ENCODE assay signal across 1 cellular context in the genomic region with DNA sequence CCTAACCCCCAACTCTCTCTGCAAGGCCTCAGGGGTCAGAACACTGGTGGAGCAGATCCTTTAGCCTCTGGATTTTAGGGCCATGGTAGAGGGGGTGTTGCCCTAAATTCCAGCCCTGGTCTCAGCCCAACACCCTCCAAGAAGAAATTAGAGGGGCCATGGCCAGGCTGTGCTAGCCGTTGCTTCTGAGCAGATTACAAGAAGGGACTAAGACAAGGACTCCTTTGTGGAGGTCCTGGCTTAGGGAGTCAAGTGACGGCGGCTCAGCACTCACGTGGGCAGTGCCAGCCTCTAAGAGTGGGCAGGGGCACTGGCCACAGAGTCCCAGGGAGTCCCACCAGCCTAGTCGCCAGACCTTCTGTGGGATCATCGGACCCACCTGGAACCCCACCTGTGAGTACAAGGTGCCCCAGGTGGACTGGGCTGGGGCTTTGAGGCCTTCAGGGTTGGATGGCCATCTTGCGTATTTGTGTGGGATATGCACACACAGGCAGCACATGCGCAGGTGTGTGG.
TF ChIP-seq lines count a peak whose summit lies in the region.

A gene (plus strand): TSS at position 317 of the 513 bp plus-strand sequence. CDS start 1,456 bp downstream, outside the sequence.

TF ChIP-seq in H1, 55 proteins besides CTCF, POLR2A, EP300 and RAD21:
- TF ChIP-seq JUND (IDR thresholded peaks at IDR 0.05; ENCODE audit: low read length) (no peak), KDM1A (IDR thresholded peaks at IDR 0.05; ENCODE audit: borderline replicate concordance, low read length) (no peak), HDAC6 (IDR thresholded peaks at IDR 0.05; ENCODE audit: low read depth, low read length) (no peak), POLR2AphosphoS5 (IDR thresholded peaks at IDR 0.05; ENCODE audit: low read depth, low read length) (no peak), SIRT6 (IDR thresholded peaks at IDR 0.05; ENCODE audit: low read length) (no peak), TEAD4 (IDR thresholded peaks at IDR 0.05; ENCODE audit: low read depth, low read length) (no peak), RNF2 (IDR thresholded peaks at IDR 0.05; ENCODE audit: borderline replicate concordance, low read depth, low read length, missing control alignments, poor library complexity, severe bottlenecking) (no peak), CREB1 (IDR thresholded peaks at IDR 0.05) (no peak), ZNF274 (IDR thresholded peaks at IDR 0.05; ENCODE audit: borderline replicate concordance, extremely low read depth, low read length) (no peak), EZH2 (IDR thresholded peaks at IDR 0.05; ENCODE audit: low read depth, low read length, severe bottlenecking) (no peak), TBP (IDR thresholded peaks at IDR 0.05; ENCODE audit: low read depth, low read length) (no peak), FOSL1 (IDR thresholded peaks at IDR 0.05; ENCODE audit: insufficient read depth, low read depth, low read length) (no peak), TAF7 (optimal IDR thresholded peaks at IDR 0.05; ENCODE audit: borderline replicate concordance, low read depth, low read length) (no peak), NANOG (IDR thresholded peaks at IDR 0.05; ENCODE audit: insufficient read depth, low read depth, low read length, poor library complexity, severe bottlenecking) (no peak)
